Comparison of ENCODE assay signal across 1 cellular context in the genomic region with DNA sequence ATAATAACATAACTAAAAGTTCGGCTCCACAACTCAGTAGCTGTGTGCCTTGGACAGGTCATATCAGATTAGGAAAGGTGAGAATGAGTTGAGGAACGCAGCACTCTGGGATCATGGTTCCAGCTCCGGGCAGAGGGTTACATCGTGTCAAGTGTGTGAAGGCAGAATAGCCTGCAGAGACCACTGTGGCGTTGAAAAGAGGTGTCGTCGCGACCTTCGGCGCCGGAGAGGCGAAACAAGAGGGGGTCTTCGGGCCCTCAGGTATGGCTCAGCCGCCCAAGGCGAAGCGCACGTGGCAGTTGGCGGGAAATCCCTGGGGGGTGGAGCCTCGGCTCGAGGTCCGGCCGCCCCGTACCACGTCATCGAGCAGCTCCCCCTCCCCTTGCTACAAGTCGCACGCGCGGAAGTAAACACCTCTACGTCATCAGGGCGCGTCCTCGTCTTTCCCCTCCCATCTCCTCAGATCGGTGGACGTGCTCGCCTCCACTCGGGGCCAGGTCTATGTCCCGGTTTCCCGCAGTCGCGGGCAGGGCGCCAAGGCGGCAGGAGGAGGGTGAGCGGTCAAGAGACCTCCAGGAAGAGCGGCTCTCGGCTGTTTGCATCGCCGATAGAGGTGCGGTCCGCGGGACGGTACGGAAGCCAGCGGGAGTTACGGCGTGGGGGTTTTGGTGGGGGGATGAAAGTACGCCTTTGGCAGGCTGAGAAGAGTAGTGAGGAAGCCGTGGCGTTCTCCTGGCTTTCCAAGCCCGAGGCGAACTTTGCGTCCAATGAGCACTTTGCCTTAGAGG.
TF ChIP-seq lines count a peak whose summit lies in the region.

A gene with protein sequence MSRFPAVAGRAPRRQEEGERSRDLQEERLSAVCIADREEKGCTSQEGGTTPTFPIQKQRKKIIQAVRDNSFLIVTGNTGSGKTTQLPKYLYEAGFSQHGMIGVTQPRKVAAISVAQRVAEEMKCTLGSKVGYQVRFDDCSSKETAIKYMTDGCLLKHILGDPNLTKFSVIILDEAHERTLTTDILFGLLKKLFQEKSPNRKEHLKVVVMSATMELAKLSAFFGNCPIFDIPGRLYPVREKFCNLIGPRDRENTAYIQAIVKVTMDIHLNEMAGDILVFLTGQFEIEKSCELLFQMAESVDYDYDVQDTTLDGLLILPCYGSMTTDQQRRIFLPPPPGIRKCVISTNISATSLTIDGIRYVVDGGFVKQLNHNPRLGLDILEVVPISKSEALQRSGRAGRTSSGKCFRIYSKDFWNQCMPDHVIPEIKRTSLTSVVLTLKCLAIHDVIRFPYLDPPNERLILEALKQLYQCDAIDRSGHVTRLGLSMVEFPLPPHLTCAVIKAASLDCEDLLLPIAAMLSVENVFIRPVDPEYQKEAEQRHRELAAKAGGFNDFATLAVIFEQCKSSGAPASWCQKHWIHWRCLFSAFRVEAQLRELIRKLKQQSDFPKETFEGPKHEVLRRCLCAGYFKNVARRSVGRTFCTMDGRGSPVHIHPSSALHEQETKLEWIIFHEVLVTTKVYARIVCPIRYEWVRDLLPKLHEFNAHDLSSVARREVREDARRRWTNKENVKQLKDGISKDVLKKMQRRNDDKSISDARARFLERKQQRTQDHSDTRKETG (plus strand): TSS at position 440 of the 788 bp plus-strand sequence. CDS start 62 bp downstream, at position 502.

TF ChIP-seq in K562, 482 proteins besides CTCF, POLR2A, EP300 and RAD21 (continued from another document and continues in another):
- peak; percentile 99 for TF ChIP-seq MTA1 (IDR thresholded peaks at IDR 0.05; ENCODE audit: borderline replicate concordance)
- TF ChIP-seq, protein P1, sequence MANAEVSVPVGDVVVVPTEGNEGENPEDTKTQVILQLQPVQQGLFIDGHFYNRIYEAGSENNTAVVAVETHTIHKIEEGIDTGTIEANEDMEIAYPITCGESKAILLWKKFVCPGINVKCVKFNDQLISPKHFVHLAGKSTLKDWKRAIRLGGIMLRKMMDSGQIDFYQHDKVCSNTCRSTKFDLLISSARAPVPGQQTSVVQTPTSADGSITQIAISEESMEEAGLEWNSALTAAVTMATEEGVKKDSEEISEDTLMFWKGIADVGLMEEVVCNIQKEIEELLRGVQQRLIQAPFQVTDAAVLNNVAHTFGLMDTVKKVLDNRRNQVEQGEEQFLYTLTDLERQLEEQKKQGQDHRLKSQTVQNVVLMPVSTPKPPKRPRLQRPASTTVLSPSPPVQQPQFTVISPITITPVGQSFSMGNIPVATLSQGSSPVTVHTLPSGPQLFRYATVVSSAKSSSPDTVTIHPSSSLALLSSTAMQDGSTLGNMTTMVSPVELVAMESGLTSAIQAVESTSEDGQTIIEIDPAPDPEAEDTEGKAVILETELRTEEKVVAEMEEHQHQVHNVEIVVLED (CRISPR knock-in tag; IDR thresholded peaks at IDR 0.05) = peak; percentile 61
- TF ChIP-seq, protein P2, sequence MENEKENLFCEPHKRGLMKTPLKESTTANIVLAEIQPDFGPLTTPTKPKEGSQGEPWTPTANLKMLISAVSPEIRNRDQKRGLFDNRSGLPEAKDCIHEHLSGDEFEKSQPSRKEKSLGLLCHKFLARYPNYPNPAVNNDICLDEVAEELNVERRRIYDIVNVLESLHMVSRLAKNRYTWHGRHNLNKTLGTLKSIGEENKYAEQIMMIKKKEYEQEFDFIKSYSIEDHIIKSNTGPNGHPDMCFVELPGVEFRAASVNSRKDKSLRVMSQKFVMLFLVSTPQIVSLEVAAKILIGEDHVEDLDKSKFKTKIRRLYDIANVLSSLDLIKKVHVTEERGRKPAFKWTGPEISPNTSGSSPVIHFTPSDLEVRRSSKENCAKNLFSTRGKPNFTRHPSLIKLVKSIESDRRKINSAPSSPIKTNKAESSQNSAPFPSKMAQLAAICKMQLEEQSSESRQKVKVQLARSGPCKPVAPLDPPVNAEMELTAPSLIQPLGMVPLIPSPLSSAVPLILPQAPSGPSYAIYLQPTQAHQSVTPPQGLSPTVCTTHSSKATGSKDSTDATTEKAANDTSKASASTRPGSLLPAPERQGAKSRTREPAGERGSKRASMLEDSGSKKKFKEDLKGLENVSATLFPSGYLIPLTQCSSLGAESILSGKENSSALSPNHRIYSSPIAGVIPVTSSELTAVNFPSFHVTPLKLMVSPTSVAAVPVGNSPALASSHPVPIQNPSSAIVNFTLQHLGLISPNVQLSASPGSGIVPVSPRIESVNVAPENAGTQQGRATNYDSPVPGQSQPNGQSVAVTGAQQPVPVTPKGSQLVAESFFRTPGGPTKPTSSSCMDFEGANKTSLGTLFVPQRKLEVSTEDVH (IDR thresholded peaks at IDR 0.05; ENCODE audit: low read depth, partially characterized antibody) = peak; percentile 99
- TF ChIP-seq HIVEP1 (CRISPR knock-in tag; IDR thresholded peaks at IDR 0.05) = peak; percentile 86
- TF ChIP-seq, protein P3, sequence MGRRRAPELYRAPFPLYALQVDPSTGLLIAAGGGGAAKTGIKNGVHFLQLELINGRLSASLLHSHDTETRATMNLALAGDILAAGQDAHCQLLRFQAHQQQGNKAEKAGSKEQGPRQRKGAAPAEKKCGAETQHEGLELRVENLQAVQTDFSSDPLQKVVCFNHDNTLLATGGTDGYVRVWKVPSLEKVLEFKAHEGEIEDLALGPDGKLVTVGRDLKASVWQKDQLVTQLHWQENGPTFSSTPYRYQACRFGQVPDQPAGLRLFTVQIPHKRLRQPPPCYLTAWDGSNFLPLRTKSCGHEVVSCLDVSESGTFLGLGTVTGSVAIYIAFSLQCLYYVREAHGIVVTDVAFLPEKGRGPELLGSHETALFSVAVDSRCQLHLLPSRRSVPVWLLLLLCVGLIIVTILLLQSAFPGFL (CRISPR knock-in tag; IDR thresholded peaks at IDR 0.05) = no peak
- peak; percentile 100 for TF ChIP-seq SP1 (CRISPR knock-in tag; IDR thresholded peaks at IDR 0.05)
- peak; percentile 71; the same call in 1 of the 2 replicates for TF ChIP-seq TRIM28 (IDR thresholded peaks at IDR 0.05)
- peak; percentile 92 to 97 for TF ChIP-seq TEAD1 (CRISPR knock-in tag; IDR thresholded peaks at IDR 0.05)
- TF ChIP-seq SRSF1 (IDR thresholded peaks at IDR 0.05; ENCODE audit: low read depth, low read length) = no peak
- TF ChIP-seq ZBTB1 (CRISPR knock-in tag; IDR thresholded peaks at IDR 0.05; ENCODE audit: borderline replicate concordance, low read depth) = peak; percentile 81; the same call in 1 of the 2 replicates
- TF ChIP-seq, protein P4, sequence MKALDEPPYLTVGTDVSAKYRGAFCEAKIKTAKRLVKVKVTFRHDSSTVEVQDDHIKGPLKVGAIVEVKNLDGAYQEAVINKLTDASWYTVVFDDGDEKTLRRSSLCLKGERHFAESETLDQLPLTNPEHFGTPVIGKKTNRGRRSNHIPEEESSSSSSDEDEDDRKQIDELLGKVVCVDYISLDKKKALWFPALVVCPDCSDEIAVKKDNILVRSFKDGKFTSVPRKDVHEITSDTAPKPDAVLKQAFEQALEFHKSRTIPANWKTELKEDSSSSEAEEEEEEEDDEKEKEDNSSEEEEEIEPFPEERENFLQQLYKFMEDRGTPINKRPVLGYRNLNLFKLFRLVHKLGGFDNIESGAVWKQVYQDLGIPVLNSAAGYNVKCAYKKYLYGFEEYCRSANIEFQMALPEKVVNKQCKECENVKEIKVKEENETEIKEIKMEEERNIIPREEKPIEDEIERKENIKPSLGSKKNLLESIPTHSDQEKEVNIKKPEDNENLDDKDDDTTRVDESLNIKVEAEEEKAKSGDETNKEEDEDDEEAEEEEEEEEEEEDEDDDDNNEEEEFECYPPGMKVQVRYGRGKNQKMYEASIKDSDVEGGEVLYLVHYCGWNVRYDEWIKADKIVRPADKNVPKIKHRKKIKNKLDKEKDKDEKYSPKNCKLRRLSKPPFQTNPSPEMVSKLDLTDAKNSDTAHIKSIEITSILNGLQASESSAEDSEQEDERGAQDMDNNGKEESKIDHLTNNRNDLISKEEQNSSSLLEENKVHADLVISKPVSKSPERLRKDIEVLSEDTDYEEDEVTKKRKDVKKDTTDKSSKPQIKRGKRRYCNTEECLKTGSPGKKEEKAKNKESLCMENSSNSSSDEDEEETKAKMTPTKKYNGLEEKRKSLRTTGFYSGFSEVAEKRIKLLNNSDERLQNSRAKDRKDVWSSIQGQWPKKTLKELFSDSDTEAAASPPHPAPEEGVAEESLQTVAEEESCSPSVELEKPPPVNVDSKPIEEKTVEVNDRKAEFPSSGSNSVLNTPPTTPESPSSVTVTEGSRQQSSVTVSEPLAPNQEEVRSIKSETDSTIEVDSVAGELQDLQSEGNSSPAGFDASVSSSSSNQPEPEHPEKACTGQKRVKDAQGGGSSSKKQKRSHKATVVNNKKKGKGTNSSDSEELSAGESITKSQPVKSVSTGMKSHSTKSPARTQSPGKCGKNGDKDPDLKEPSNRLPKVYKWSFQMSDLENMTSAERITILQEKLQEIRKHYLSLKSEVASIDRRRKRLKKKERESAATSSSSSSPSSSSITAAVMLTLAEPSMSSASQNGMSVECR (CRISPR knock-in tag; IDR thresholded peaks at IDR 0.05) = peak; percentile 98
- TF ChIP-seq ETV6 (IDR thresholded peaks at IDR 0.05; ENCODE audit: borderline replicate concordance in 1 of 2, low read depth in 2 of 2, low read length in 1 of 2) = no peak; a peak in 1 of 4 replicates
- peak; percentile 95 for TF ChIP-seq ETV6 (CRISPR knock-in tag; IDR thresholded peaks at IDR 0.05; ENCODE audit: borderline replicate concordance)
- peak; percentile 60 for TF ChIP-seq TAF1 (IDR thresholded peaks at IDR 0.05; ENCODE audit: control insufficient read depth, extremely low read depth, insufficient read depth, low read length, severe bottlenecking)
- TF ChIP-seq SMAD4 (CRISPR knock-in tag; conservative IDR thresholded peaks at IDR 0.05) = peak; percentile 97
- TF ChIP-seq TBL1XR1 (IDR thresholded peaks at IDR 0.05; ENCODE audit: low read length in 2 of 2) = peak in 1 of 2 experiments; percentile 86; a peak in 2 of 4 replicates
- TF ChIP-seq, protein P5, sequence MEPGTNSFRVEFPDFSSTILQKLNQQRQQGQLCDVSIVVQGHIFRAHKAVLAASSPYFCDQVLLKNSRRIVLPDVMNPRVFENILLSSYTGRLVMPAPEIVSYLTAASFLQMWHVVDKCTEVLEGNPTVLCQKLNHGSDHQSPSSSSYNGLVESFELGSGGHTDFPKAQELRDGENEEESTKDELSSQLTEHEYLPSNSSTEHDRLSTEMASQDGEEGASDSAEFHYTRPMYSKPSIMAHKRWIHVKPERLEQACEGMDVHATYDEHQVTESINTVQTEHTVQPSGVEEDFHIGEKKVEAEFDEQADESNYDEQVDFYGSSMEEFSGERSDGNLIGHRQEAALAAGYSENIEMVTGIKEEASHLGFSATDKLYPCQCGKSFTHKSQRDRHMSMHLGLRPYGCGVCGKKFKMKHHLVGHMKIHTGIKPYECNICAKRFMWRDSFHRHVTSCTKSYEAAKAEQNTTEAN (CRISPR knock-in tag; IDR thresholded peaks at IDR 0.05) = peak; percentile 95; the same call in 1 of the 2 replicates
- peak; percentile 94 for TF ChIP-seq EP400 (IDR thresholded peaks at IDR 0.05)
- peak; percentile 73; the same call in 1 of the 2 replicates for TF ChIP-seq ZFX (CRISPR knock-in tag; IDR thresholded peaks at IDR 0.05)
- no peak for TF ChIP-seq XRCC3 (IDR thresholded peaks at IDR 0.05)
- peak; percentile 100 for TF ChIP-seq CREM (IDR thresholded peaks at IDR 0.05; ENCODE audit: low read depth)
- peak; percentile 97 for TF ChIP-seq DMBX1 (CRISPR knock-in tag; IDR thresholded peaks at IDR 0.05; ENCODE audit: borderline replicate concordance)
- TF ChIP-seq ZNF197 (CRISPR knock-in tag; IDR thresholded peaks at IDR 0.05; ENCODE audit: low read depth) = peak; percentile 94
- TF ChIP-seq, protein P6, sequence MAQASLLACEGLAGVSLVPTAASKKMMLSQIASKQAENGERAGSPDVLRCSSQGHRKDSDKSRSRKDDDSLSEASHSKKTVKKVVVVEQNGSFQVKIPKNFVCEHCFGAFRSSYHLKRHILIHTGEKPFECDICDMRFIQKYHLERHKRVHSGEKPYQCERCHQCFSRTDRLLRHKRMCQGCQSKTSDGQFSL (CRISPR knock-in tag; IDR thresholded peaks at IDR 0.05) = peak; percentile 97
- TF ChIP-seq, protein P6 (tag; IDR thresholded peaks at IDR 0.05) = peak; percentile 72 to 88; a peak in 3 of 4 replicates
- peak; percentile 73 for TF ChIP-seq DPF2 (IDR thresholded peaks at IDR 0.05)
- TF ChIP-seq ZFP36 (IDR thresholded peaks at IDR 0.05; ENCODE audit: low read depth, low read length, partially characterized antibody) = no peak
- TF ChIP-seq, protein P7, sequence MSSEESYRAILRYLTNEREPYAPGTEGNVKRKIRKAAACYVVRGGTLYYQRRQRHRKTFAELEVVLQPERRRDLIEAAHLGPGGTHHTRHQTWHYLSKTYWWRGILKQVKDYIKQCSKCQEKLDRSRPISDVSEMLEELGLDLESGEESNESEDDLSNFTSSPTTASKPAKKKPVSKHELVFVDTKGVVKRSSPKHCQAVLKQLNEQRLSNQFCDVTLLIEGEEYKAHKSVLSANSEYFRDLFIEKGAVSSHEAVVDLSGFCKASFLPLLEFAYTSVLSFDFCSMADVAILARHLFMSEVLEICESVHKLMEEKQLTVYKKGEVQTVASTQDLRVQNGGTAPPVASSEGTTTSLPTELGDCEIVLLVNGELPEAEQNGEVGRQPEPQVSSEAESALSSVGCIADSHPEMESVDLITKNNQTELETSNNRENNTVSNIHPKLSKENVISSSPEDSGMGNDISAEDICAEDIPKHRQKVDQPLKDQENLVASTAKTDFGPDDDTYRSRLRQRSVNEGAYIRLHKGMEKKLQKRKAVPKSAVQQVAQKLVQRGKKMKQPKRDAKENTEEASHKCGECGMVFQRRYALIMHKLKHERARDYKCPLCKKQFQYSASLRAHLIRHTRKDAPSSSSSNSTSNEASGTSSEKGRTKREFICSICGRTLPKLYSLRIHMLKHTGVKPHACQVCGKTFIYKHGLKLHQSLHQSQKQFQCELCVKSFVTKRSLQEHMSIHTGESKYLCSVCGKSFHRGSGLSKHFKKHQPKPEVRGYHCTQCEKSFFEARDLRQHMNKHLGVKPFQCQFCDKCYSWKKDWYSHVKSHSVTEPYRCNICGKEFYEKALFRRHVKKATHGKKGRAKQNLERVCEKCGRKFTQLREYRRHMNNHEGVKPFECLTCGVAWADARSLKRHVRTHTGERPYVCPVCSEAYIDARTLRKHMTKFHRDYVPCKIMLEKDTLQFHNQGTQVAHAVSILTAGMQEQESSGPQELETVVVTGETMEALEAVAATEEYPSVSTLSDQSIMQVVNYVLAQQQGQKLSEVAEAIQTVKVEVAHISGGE (CRISPR knock-in tag; IDR thresholded peaks at IDR 0.05) = peak in 2 of 3 experiments; percentile 76; a peak in 4 of 6 replicates
- TF ChIP-seq, protein P8, sequence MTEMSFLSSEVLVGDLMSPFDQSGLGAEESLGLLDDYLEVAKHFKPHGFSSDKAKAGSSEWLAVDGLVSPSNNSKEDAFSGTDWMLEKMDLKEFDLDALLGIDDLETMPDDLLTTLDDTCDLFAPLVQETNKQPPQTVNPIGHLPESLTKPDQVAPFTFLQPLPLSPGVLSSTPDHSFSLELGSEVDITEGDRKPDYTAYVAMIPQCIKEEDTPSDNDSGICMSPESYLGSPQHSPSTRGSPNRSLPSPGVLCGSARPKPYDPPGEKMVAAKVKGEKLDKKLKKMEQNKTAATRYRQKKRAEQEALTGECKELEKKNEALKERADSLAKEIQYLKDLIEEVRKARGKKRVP (CRISPR knock-in tag; IDR thresholded peaks at IDR 0.05) = peak; percentile 81; the same call in 1 of the 2 replicates
- TF ChIP-seq ERF (CRISPR knock-in tag; IDR thresholded peaks at IDR 0.05) = peak; percentile 92; the same call in 1 of the 2 replicates
- peak; percentile 85; the same call in 1 of the 2 replicates for TF ChIP-seq HSF4 (CRISPR knock-in tag; IDR thresholded peaks at IDR 0.05; ENCODE audit: borderline replicate concordance)
